In the genomic region with DNA sequence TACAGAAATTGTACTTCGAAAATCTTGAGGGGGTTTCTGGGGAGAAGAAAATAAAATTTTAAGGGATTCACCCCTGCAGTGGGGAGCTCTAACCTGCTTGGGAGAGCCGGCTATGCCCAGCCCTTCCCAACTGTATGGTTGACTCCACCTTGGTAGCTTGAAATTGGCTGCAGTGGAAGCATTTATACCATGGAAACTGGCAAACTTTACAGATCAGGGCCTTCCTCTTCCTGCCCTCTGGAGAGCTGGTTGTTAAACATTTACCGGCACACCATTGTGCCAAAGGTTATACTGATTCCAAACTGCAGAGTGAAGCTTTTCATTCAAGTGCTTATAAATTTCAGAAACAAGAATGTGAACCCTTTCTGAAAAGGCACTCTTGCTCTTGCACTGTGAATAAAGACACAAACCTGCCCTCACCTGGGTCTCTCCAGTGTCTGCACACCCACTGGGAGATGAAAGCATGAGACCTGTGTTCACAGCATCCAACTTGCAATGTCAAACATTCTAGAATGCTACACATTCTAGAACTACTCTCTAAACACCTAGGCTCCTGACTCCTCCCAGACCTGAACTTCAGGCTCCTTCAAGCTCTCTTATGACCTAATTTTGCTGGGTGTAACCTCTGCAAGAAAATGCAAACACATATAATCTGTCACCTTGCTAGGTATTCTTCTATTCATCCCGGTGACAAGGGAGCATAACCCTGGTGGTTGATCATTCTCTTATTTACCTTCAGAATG, we compare ENCODE assay signal across 19 cellular contexts. TPM values are rescaled to one million over a fixed set of nuclear protein-coding genes. Genes with fewer than 3 reads are reported as not detected.
DNase-seq lines count a peak whose midpoint lies in the region; ATAC-seq and TF ChIP-seq lines count a peak whose summit lies in the region.
"Had no signal": no experiment of that assay in that cellular context is flagged by ENCODE, and none has a peak within 500 bp of the region (broad histone marks: within the 10 kb centered on the region; RNA-seq: fewer than 3 reads in every experiment).

No MANE protein-coding gene starts in this region.

- BruUV-seq in MCF 10A (replicated peaks; lab: Mats Ljungman, UMichigan), result no TSS peak

- CTCF ChIA-PET in MCF 10A (lab: Yijun Ruan, JAX), result interaction anchor here (0.7 to 1.3 kb wide), 4 partner anchors 12 to 208 kb away, joined by 3 to 4 read pairs (median 3); a partner anchor contains a TSS

- TF ChIP-seq CTCF in breast epithelium (IDR thresholded peaks at IDR 0.05), result no peak
- no peak for TF ChIP-seq CTCF in MCF 10A (IDR thresholded peaks at IDR 0.05; ENCODE audit: unreplicated experiment)

- H3K9ac ChIP-seq in mucosa of stomach (ENCODE audit: low read length), result peak overlapping the region; percentile 2

- no peaks in the 10 kb centered on the region for H3K36me3 Mint-ChIP-seq in MCF 10A (ENCODE audit: insufficient read depth, unreplicated experiment)
- no peaks in the 10 kb centered on the region for H3K36me3 Mint-ChIP-seq in stimulated activated naive B cell treated with anti-CD40 and anti-IgM and Interleukin-4, amounts not matched to agents 10 μg/mL and 1 μg/mL and 100 μg/mL, for 72 hours
- H3K36me3 Mint-ChIP-seq: CD8-positive, alpha-beta memory T cell had no signal

- H3K4me3 Mint-ChIP-seq in MCF 10A (ENCODE audit: unreplicated experiment), result no peak overlapping the region
- no peak overlapping the region for H3K4me3 Mint-ChIP-seq in stimulated activated naive B cell treated with anti-CD40 and anti-IgM and Interleukin-4, amounts not matched to agents 10 μg/mL and 1 μg/mL and 100 μg/mL, for 72 hours
- H3K4me3 Mint-ChIP-seq: CD8-positive, alpha-beta memory T cell had no signal

- H3K9me3 ChIP-seq in breast epithelium, result no peaks in the 10 kb centered on the region
- H3K9me3 ChIP-seq in mucosa of stomach (ENCODE audit: control insufficient read depth, low read length), result no peaks in the 10 kb centered on the region
- H3K9me3 ChIP-seq: adrenal gland, ovary, testis had no signal

- H3K27ac ChIP-seq in breast epithelium, result peak overlapping the region; percentile 43 to 50
- H3K27ac ChIP-seq: ovary, testis had no signal

- no peaks in the 10 kb centered on the region for H3K9me3 Mint-ChIP-seq in MCF 10A (ENCODE audit: unreplicated experiment)
- peaks cover 0 to 1% of the 10 kb centered on the region in 2 donors for H3K9me3 Mint-ChIP-seq in stimulated activated naive B cell treated with anti-CD40 and anti-IgM and Interleukin-4, amounts not matched to agents 10 μg/mL and 1 μg/mL and 100 μg/mL, for 72 hours
- H3K9me3 Mint-ChIP-seq: CD8-positive, alpha-beta memory T cell had no signal

- H3K36me3 ChIP-seq in breast epithelium, result no peaks in the 10 kb centered on the region
- H3K36me3 ChIP-seq in mucosa of stomach (ENCODE audit: control insufficient read depth, insufficient read depth, low read length), result no peaks in the 10 kb centered on the region
- H3K36me3 ChIP-seq: adrenal gland, ovary had no signal

- H3K4me1 ChIP-seq in breast epithelium (no peaks in the 10 kb centered on the region), mucosa of stomach (ENCODE audit: control insufficient read depth, insufficient read depth, low read length) (peaks cover 49% of the 10 kb centered on the region)
- H3K4me1 ChIP-seq: testis had no signal

- intact Hi-C loops in breast epithelium (cut with DNase I; ENCODE audit: low total_unique reads) (no loop called here), MCF 10A (cut with micrococcal nuclease) (no loop called here), left ventricle myocardium superior (cut with micrococcal nuclease) (no loop called here)

- TF ChIP-seq POLR2A in breast epithelium (IDR thresholded peaks at IDR 0.05), result no peak

- POLR2A ChIA-PET in MCF 10A (lab: Yijun Ruan, JAX), result interaction anchor here (0.6 to 1.0 kb wide), 2 partner anchors 22 to 347 kb away, joined by 3 to 4 read pairs; no protein-coding TSS in a partner anchor

- H3K27me3 Mint-ChIP-seq in MCF 10A (ENCODE audit: insufficient read depth, unreplicated experiment), result no peaks in the 10 kb centered on the region
- H3K27me3 Mint-ChIP-seq in stimulated activated naive B cell treated with anti-CD40 and anti-IgM and Interleukin-4, amounts not matched to agents 10 μg/mL and 1 μg/mL and 100 μg/mL, for 72 hours, result peaks cover 5 to 6% of the 10 kb centered on the region in 2 donors

- ATAC-seq in left ventricle myocardium superior, result peak; percentile 23
- no peak for ATAC-seq in GM19328 (IDR thresholded peaks at IDR 0.05; ENCODE audit: unreplicated experiment)
- no peak for ATAC-seq in stimulated activated naive B cell treated with anti-CD40 and anti-IgM and Interleukin-4, amounts not matched to agents 10 μg/mL and 1 μg/mL and 100 μg/mL, for 72 hours (replicated peaks)

- H3K27me3 ChIP-seq in breast epithelium (no peaks in the 10 kb centered on the region), mucosa of stomach (ENCODE audit: control insufficient read depth, insufficient read depth, low read length) (no peaks in the 10 kb centered on the region)
- H3K27me3 ChIP-seq: adrenal gland, ovary, testis had no signal

- H3K27ac Mint-ChIP-seq in MCF 10A (ENCODE audit: low read depth, unreplicated experiment), result no peak overlapping the region
- no peak overlapping the region for H3K27ac Mint-ChIP-seq in stimulated activated naive B cell treated with anti-CD40 and anti-IgM and Interleukin-4, amounts not matched to agents 10 μg/mL and 1 μg/mL and 100 μg/mL, for 72 hours

- H3K4me3 ChIP-seq in breast epithelium, result no peak overlapping the region
- no peak overlapping the region for H3K4me3 ChIP-seq in mucosa of stomach (ENCODE audit: low read length)
- H3K4me3 ChIP-seq: adrenal gland, ovary, testis had no signal

- peaks cover 16% of the 10 kb centered on the region for H3K4me1 Mint-ChIP-seq in MCF 10A (ENCODE audit: insufficient read depth, unreplicated experiment)
- peaks cover 5 to 8% of the 10 kb centered on the region in 2 donors for H3K4me1 Mint-ChIP-seq in stimulated activated naive B cell treated with anti-CD40 and anti-IgM and Interleukin-4, amounts not matched to agents 10 μg/mL and 1 μg/mL and 100 μg/mL, for 72 hours

- no peak for DNase-seq in breast epithelium (ENCODE audit: low spot score in 2 of 2)
- DNase-seq in MCF 10A (ENCODE audit: unreplicated experiment), result no peak
- DNase-seq in left ventricle myocardium superior, result no peak
- no peak for DNase-seq in NCI-H526 (lab: John Stamatoyannopoulos, UW)
- DNase-seq in AG08396 (ENCODE audit: low spot score), result no peak
- no peak for DNase-seq in stimulated activated naive B cell treated with anti-CD40 and anti-IgM and Interleukin-4, amounts not matched to agents 10 μg/mL and 1 μg/mL and 100 μg/mL, for 72 hours
- DNase-seq: activated T-cell treated with anti-CD3 and anti-CD28 coated beads, Interleukin-2, amount 50 U/mL, for 48 hours; adrenal gland; CD8-positive, alpha-beta memory T cell; cortex of kidney; midbrain; NCI-H2029; NCI-H82; ovary; SHP77 treated with DMSO at 0.1 percent for 48 hours; T-helper 9 cell; testis had no signal

RNA-seq across cellular contexts. Expression of a gene that starts 44.7 kb away (rescaled TPM):
- total RNA-seq in breast epithelium (100 to 1,000 TPM in 2 of 3 donors, 10 to 100 TPM in 1; 89.0 to 216 (median 131) TPM), MCF 10A (2022) (94.5 and 105 TPM in 2 replicates), left ventricle myocardium superior (808 TPM)
